ENCODE assay signal across 8 cellular contexts in genomic region chr14:52069617-52070431, GRCh38. TPM values are rescaled to one million over a fixed set of nuclear protein-coding genes. Genes with fewer than 3 reads are reported as not detected.
A peak's percentile ranks its signal among the peaks of the same experiment; 100 is the strongest.
DNase-seq lines count a peak whose midpoint lies in the region; FAIRE-seq and TF ChIP-seq lines count a peak whose summit lies in the region.

No MANE protein-coding gene starts in this region.

- no peak for FAIRE-seq in D721Med (lab: Jason Lieb, UNC)

- DNase-seq in stimulated activated CD4-positive, alpha-beta T cell treated with anti-CD3 and anti-CD28 coated beads, Interleukin-4, amount 100 ng/mL, for 1 hour: peak; percentile 4
- no peak for DNase-seq in stimulated activated CD4-positive, alpha-beta T cell treated with anti-CD3 and anti-CD28 coated beads, Interleukin-1b, Interleukin-23, amount 100 ng/mL, for 48 hours
- peak; percentile 80 for DNase-seq in coronary artery (ENCODE audit: low spot score)
- peak in 1 of 2 donors; percentile 57 for DNase-seq in uterus
- DNase-seq in NCI-H1694 (lab: John Stamatoyannopoulos, UW): no peak
- no peak for DNase-seq in NCI-H2227 treated with DMSO at 0.1 percent for 48 hours (lab: John Stamatoyannopoulos, UW)
- DNase-seq in D721Med (ENCODE audit: insufficient read length, low spot score): no peak

- no peak for TF ChIP-seq POLR2A in uterus (IDR thresholded peaks at IDR 0.05)

- no peaks in the 10 kb centered on the region for H3K27me3 ChIP-seq in uterus

- H3K9me3 ChIP-seq in mesodermal cell (ENCODE audit: control insufficient read depth, low read length): no peaks in the 10 kb centered on the region
- H3K9me3 ChIP-seq in uterus: no peaks in the 10 kb centered on the region

- intact Hi-C loops in uterus (cut with DNase I; ENCODE audit: low total_unique reads): no loop called here

- 1 to 4% methylated on average over 16 to 24 of the region's 32 CpGs for WGBS in mesodermal cell (ENCODE audit: insufficient coverage in 2 of 2), 2 experiments

- H3K4me1 ChIP-seq in mesodermal cell (ENCODE audit: control insufficient read depth, insufficient read depth, low read length, poor library complexity, severe bottlenecking) (no peaks in the 10 kb centered on the region), uterus (no peaks in the 10 kb centered on the region)

- H3K27ac ChIP-seq in coronary artery: peak overlapping the region; percentile 75 to 93
- peak overlapping the region; percentile 89 for H3K27ac ChIP-seq in mesodermal cell (ENCODE audit: low read depth, low read length, severe bottlenecking)
- peak overlapping the region; percentile 83 to 93 for H3K27ac ChIP-seq in uterus

- H3K4me3 ChIP-seq in coronary artery (peak overlapping the region; percentile 93), mesodermal cell (ENCODE audit: extremely low read depth, insufficient read depth, low read length, poor library complexity, severe bottlenecking) (peak overlapping the region; percentile 72), uterus (peak overlapping the region; percentile 62 to 88)

- TF ChIP-seq CTCF in coronary artery (IDR thresholded peaks at IDR 0.05) (no peak), uterus (IDR thresholded peaks at IDR 0.05) (no peak), D721Med (IDR thresholded peaks at IDR 0.05; ENCODE audit: insufficient read depth, missing control alignments) (no peak)

- H3K36me3 ChIP-seq in mesodermal cell (ENCODE audit: control insufficient read depth, insufficient read depth, low read length) (peaks cover 11% of the 10 kb centered on the region), uterus (no peaks in the 10 kb centered on the region)

RNA-seq across cellular contexts. Expression of gene NID2, which starts 1.0 kb away (rescaled TPM):
- polyA plus RNA-seq in mesodermal cell (2013, experiment 1 of 2): 230 TPM
- polyA plus RNA-seq in mesodermal cell (2013, experiment 2 of 2): 314 TPM
- total RNA-seq in uterus: 10 to 100 TPM in 3 of 4 donors, 1 to 10 TPM in 1; 8.2 to 92.6 (median 32.4) TPM

Comparison
In these comparisons a context has a peak if more than half of its experiments do, and no peak if none do; other contexts are left out.
1. DNase-seq: peak in stimulated activated CD4-positive, alpha-beta T cell treated with anti-CD3 and anti-CD28 coated beads, Interleukin-4, amount 100 ng/mL, for 1 hour (single experiment) and coronary artery (single experiment); none in stimulated activated CD4-positive, alpha-beta T cell treated with anti-CD3 and anti-CD28 coated beads, Interleukin-1b, Interleukin-23, amount 100 ng/mL, for 48 hours (single experiment), NCI-H1694 (single experiment), NCI-H2227 treated with DMSO at 0.1 percent for 48 hours (single experiment) and D721Med (single experiment).
2. Peak in every context shown above with its lines, with median percentiles within 50 percentile points of each other: H3K27ac ChIP-seq and H3K4me3 ChIP-seq.